In the genomic region with DNA sequence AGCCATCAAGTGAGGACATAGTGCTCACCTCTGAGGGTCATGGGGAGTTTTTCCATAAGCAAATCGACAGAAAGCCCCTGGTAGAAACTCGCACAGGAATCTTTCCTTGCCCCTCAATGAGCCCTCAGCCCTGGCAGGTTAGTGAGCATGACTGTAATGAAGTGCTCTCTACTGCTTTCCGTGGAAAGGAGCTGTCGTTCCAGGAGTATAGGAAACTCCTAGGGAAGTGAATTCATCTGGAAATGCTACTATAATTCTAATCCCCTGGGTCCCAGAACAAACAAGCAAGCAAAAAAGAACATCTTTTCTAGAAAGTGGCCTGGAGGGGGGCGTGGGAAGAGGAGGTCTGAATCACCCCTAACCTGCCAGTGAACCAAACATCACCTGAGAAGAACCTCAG, we compare ENCODE assay signal across 20 cellular contexts. TPM values are rescaled to one million over a fixed set of nuclear protein-coding genes. Genes with fewer than 3 reads are reported as not detected.
DNase-seq lines count a peak whose midpoint lies in the region; ATAC-seq and TF ChIP-seq lines count a peak whose summit lies in the region.
"Had no signal": no experiment of that assay in that cellular context is flagged by ENCODE, and none has a peak within 500 bp of the region (broad histone marks: within the 10 kb centered on the region; RNA-seq: fewer than 3 reads in every experiment).

No MANE protein-coding gene starts in this region.

- peaks cover 22% of the 10 kb centered on the region for H3K4me1 Mint-ChIP-seq in T-helper 17 cell

- H2BK120ac ChIP-seq in trophoblast cell (ENCODE audit: insufficient read depth, low read length, poor library complexity): no peak overlapping the region
- no peak overlapping the region for H2BK120ac ChIP-seq in neuronal stem cell (ENCODE audit: low read depth, low read length)

- POLR2A ChIA-PET in A673 (lab: Charles Lee; ENCODE audit: low non-redundant PET): no interaction called here

- H3K4me1 ChIP-seq in trophoblast cell (ENCODE audit: control insufficient read depth in 1 of 2, insufficient read depth in 2 of 2, low read length in 2 of 2) (peaks cover 0 to 2% of the 10 kb centered on the region in 2 experiments), neuronal stem cell (ENCODE audit: control insufficient read depth in 2 of 2, insufficient read depth in 1 of 2, low read depth in 1 of 2, low read length in 2 of 2) (peaks cover 5 to 10% of the 10 kb centered on the region in 2 donors), A673 (ENCODE audit: insufficient read depth, low read length, poor library complexity, severe bottlenecking) (peaks cover 12% of the 10 kb centered on the region)
- H3K4me1 ChIP-seq: BE2C had no signal

- H2BK12ac ChIP-seq in trophoblast cell (ENCODE audit: low read length) (no peak overlapping the region), neuronal stem cell (ENCODE audit: low read length) (no peak overlapping the region)

- peak overlapping the region; percentile 19 for H3K27ac Mint-ChIP-seq in T-helper 17 cell

- ATAC-seq in T-helper 17 cell (no peak), GM19397 (IDR thresholded peaks at IDR 0.05; ENCODE audit: unreplicated experiment) (no peak)
- ATAC-seq: Right ventricle myocardium inferior, SK-N-SH treated with all-trans-retinoic acid at 6 μM for 48 hours had no signal

- H3K4me3 ChIP-seq in trophoblast cell (ENCODE audit: low read depth, low read length) (no peak overlapping the region), neuronal stem cell (ENCODE audit: low read length in 2 of 2) (no peak overlapping the region), A673 (ENCODE audit: low read depth, low read length, poor library complexity, severe bottlenecking) (no peak overlapping the region)
- H3K4me3 ChIP-seq: MG63, PC-9, SJCRH30 had no signal

- H3K18ac ChIP-seq in trophoblast cell (ENCODE audit: low read length) (no peak overlapping the region), neuronal stem cell (ENCODE audit: low read length) (no peak overlapping the region)

- H3K36me3 Mint-ChIP-seq in T-helper 17 cell (ENCODE audit: low read depth): peaks cover 7% of the 10 kb centered on the region

- peak; percentile 42 for DNase-seq in DMS79 (lab: John Stamatoyannopoulos, UW)
- no peak for DNase-seq in T-helper 17 cell
- no peak for DNase-seq in trophoblast cell
- DNase-seq in neuronal stem cell (ENCODE audit: low spot score): no peak
- no peak for DNase-seq in A673 (ENCODE audit: low spot score)
- DNase-seq in middle frontal gyrus (ENCODE audit: extremely low spot score, low spot score): no peak
- DNase-seq: BE2C; HCEC 1CT; IMR-90; KG1; MG63; NCI-H146; NCI-H1930; NK-92 treated with Interleukin-12 subunit alpha and Interleukin-12 subunit beta, amount 100 ng/mL, for 24 hours; SJCRH30 had no signal

- H3K79me2 ChIP-seq in trophoblast cell (ENCODE audit: control insufficient read depth, insufficient read depth, low read length, poor library complexity): peaks cover 5% of the 10 kb centered on the region

- H2BK5ac ChIP-seq in trophoblast cell (ENCODE audit: low read depth, low read length, poor library complexity): no peak overlapping the region
- H2BK5ac ChIP-seq in neuronal stem cell (ENCODE audit: low read length): no peak overlapping the region

- H3K4me2 ChIP-seq in trophoblast cell (ENCODE audit: low read length) (no peak overlapping the region), neuronal stem cell (ENCODE audit: insufficient read depth, low read length, poor library complexity, severe bottlenecking) (no peak overlapping the region)
- H3K4me2 ChIP-seq: PC-9 had no signal

- H3K36me3 ChIP-seq in trophoblast cell (ENCODE audit: control insufficient read depth in 1 of 2, insufficient read depth in 2 of 2, low read length in 2 of 2) (peaks cover 40 to 55% of the 10 kb centered on the region in 2 experiments), neuronal stem cell (replicated peaks in 1 of 2; ENCODE audit: control insufficient read depth in 2 of 2, insufficient read depth in 2 of 2, low read length in 2 of 2) (peaks cover 31 to 95% of the 10 kb centered on the region in 2 donors), A673 (ENCODE audit: insufficient read depth, low read length, poor library complexity, severe bottlenecking) (no peaks in the 10 kb centered on the region)
- H3K36me3 ChIP-seq: MG63 had no signal

- TF ChIP-seq CTCF in C4-2B (conservative IDR thresholded peaks at IDR 0.05) (no peak), A673 (conservative IDR thresholded peaks at IDR 0.05; ENCODE audit: low read depth, low read length) (no peak)

- intact Hi-C loops in A673 (cut with micrococcal nuclease; ENCODE audit: unreplicated experiment): no loop called here

- H3K27me3 Mint-ChIP-seq in T-helper 17 cell: no peaks in the 10 kb centered on the region

- H3K23ac ChIP-seq in trophoblast cell (ENCODE audit: low read length) (no peak overlapping the region), neuronal stem cell (ENCODE audit: low read depth, low read length, poor library complexity) (no peak overlapping the region)

- CTCF ChIA-PET in A673 (lab: Charles Lee): no interaction called here

- H3K79me1 ChIP-seq in trophoblast cell (ENCODE audit: low read length) (no peaks in the 10 kb centered on the region), neuronal stem cell (ENCODE audit: low read depth, low read length) (peaks cover 13% of the 10 kb centered on the region)

- H2AK5ac ChIP-seq in trophoblast cell (ENCODE audit: low read length) (no peak overlapping the region), neuronal stem cell (ENCODE audit: low read depth, low read length) (no peak overlapping the region)

- H2AFZ ChIP-seq in trophoblast cell (ENCODE audit: insufficient read depth, low read length, poor library complexity): no peak overlapping the region
- H2AFZ ChIP-seq in neuronal stem cell (ENCODE audit: low read length): no peak overlapping the region
- H2AFZ ChIP-seq: PC-9 had no signal

- H3K4ac ChIP-seq in trophoblast cell (ENCODE audit: low read depth, low read length) (peak overlapping the region; percentile 52), neuronal stem cell (ENCODE audit: low read length) (no peak overlapping the region)

- peak overlapping the region; percentile 79 for H3K27ac ChIP-seq in C4-2B
- no peak overlapping the region for H3K27ac ChIP-seq in trophoblast cell (ENCODE audit: low read depth, low read length)
- H3K27ac ChIP-seq in neuronal stem cell (replicated peaks; ENCODE audit: low read length): no peak overlapping the region
- no peak overlapping the region for H3K27ac ChIP-seq in A673 (ENCODE audit: low read depth, low read length, poor library complexity, severe bottlenecking)
- H3K27ac ChIP-seq: PC-9, SJCRH30 had no signal

- H3K4me3 Mint-ChIP-seq in T-helper 17 cell: no peak overlapping the region

- H3K9me3 ChIP-seq in T-helper 17 cell (ENCODE audit: control insufficient read depth, low read length, poor library complexity, severe bottlenecking): no peaks in the 10 kb centered on the region
- no peaks in the 10 kb centered on the region for H3K9me3 ChIP-seq in trophoblast cell (ENCODE audit: insufficient read depth, low read depth, low read length)
- H3K9me3 ChIP-seq in neuronal stem cell (replicated peaks in 1 of 2; ENCODE audit: control insufficient read depth in 2 of 2, insufficient read depth in 1 of 2, low read depth in 1 of 2, low read length in 2 of 2): peaks cover 0 to 19% of the 10 kb centered on the region in 2 donors
- no peaks in the 10 kb centered on the region for H3K9me3 ChIP-seq in A673 (ENCODE audit: low read depth, low read length, poor library complexity, severe bottlenecking)
- H3K9me3 ChIP-seq: BE2C, MG63, SJCRH30 had no signal

- H3K27me3 ChIP-seq in trophoblast cell (ENCODE audit: insufficient read depth, low read length) (no peaks in the 10 kb centered on the region), neuronal stem cell (ENCODE audit: control insufficient read depth in 3 of 3, insufficient read depth in 3 of 3, low read depth in 1 of 3, low read length in 3 of 3) (no peaks in the 10 kb centered on the region), A673 (replicated peaks; ENCODE audit: insufficient read depth, low read depth, low read length, poor library complexity) (no peaks in the 10 kb centered on the region)
- H3K27me3 ChIP-seq: BE2C, MG63, SJCRH30 had no signal

- H4K91ac ChIP-seq in trophoblast cell (ENCODE audit: low read depth, low read length) (no peak overlapping the region), neuronal stem cell (ENCODE audit: low read depth, low read length, poor library complexity) (no peak overlapping the region)

- no peak overlapping the region for H4K12ac ChIP-seq in trophoblast cell (ENCODE audit: low read depth, low read length)

- no TSS peak for BruUV-seq in A673 (replicated peaks; lab: Mats Ljungman, UMichigan)

- H3K14ac ChIP-seq in trophoblast cell (ENCODE audit: low read length) (no peak overlapping the region), neuronal stem cell (ENCODE audit: low read length) (no peak overlapping the region)

- no peak overlapping the region for H2BK15ac ChIP-seq in neuronal stem cell (ENCODE audit: low read length)

- H4K8ac ChIP-seq in trophoblast cell (ENCODE audit: low read depth, low read length) (no peak overlapping the region), neuronal stem cell (ENCODE audit: low read depth, low read length) (no peak overlapping the region)

- WGBS in trophoblast cell (ENCODE audit: extremely low coverage, insufficient coverage, insufficient read length): no CpG with 5 or more reads among the region's 5 CpGs
- WGBS in neuronal stem cell (ENCODE audit: extremely low coverage in 2 of 2, insufficient read length in 2 of 2, insufficient replicate concordance in 1 of 2), 2 donors: no CpG with 5 or more reads among the region's 5 CpGs

- H3K9ac ChIP-seq in trophoblast cell (ENCODE audit: low read length): no peak overlapping the region
- no peak overlapping the region for H3K9ac ChIP-seq in neuronal stem cell (ENCODE audit: low read depth, low read length, poor library complexity)

RNA-seq across cellular contexts. Expression of gene BCL2L11, which starts 18.1 kb away (rescaled TPM):
- 10 to 100 TPM; 29.5 to 47.2 TPM for total RNA-seq in T-helper 17 cell
- 29.4 and 31.9 TPM in 2 replicates for polyA plus RNA-seq in trophoblast cell (2013)
- polyA plus RNA-seq in neuronal stem cell (2013, experiment 1 of 2): 32.0 TPM
- polyA plus RNA-seq in neuronal stem cell (2013, experiment 2 of 2): 32.1 TPM
- total RNA-seq in A673 (2021): 12.0 and 12.6 TPM in 2 replicates
